In the genomic region with DNA sequence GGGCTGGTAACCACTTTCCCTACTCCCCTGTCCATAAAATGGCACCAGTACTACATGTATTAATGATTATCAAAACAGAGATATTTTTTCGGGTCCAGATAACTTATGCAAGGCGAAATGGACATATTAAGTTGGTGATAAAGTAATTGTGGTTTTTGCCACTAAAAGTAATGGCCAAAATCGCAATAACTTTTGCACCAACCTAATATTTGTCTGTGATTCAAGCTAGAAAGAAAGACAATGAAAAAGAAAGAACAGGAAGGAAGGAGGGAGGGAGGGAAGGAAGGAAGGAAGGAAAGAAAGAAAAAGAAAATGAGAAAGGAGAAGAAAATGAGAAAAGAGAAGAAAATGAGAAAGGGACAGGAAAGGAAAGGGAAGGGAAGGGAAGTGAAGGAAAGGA, we compare ENCODE assay signal across 33 cellular contexts.
"Had no signal": no experiment of that assay in that cellular context is flagged by ENCODE, and none has a peak within 500 bp of the region (broad histone marks: within the 10 kb centered on the region; RNA-seq: fewer than 3 reads in every experiment).

No MANE protein-coding gene starts in this region.

- H3K27ac ChIP-seq: adrenal gland, ascending aorta, body of pancreas, brain microvascular endothelial cell, breast epithelium, cardiac muscle cell had no signal

- FAIRE-seq: astrocyte, bronchial epithelial cell had no signal

- DNase-seq: activated effector memory CD4-positive, alpha-beta T cell treated with anti-CD3 and anti-CD28 coated beads, Interleukin-2, amount 50 U/mL, for 16 hours; activated effector memory CD4-positive, alpha-beta T cell treated with Interleukin-2 at 50 U/mL for 16 hours; activated gamma-delta T cell; activated gamma-delta T cell treated with Interleukin-2 at 50 U/mL for 16 hours; activated naive CD4-positive, alpha-beta T cell; activated naive CD4-positive, alpha-beta T cell treated with anti-CD3 and anti-CD28 coated beads for 36 hours; activated naive CD4-positive, alpha-beta T cell treated with anti-CD3 and anti-CD28 coated beads, Interleukin-2, amount 10 ng/mL, durations not matched to agents 7 days and 5 days; activated naive CD4-positive, alpha-beta T cell treated with anti-CD3 and anti-CD28 coated beads, Interleukin-2, amount 50 U/mL, for 16 hours; activated naive CD4-positive, alpha-beta T cell treated with Interleukin-2 at 50 U/mL for 16 hours; activated naive CD8-positive, alpha-beta T cell treated with anti-CD3 and anti-CD28 coated beads for 36 hours; activated naive CD8-positive, alpha-beta T cell treated with anti-CD3 and anti-CD28 coated beads, Interleukin-2, amount 10 ng/mL, durations not matched to agents 7 days and 5 days; activated naive CD8-positive, alpha-beta T cell treated with anti-CD3 and anti-CD28 coated beads, Interleukin-2, amount 50 U/mL, for 24 hours; activated T-cell treated with anti-CD3 and anti-CD28 coated beads, Interleukin-2, amount 50 U/mL, for 24 hours; activated T-cell treated with anti-CD3 and anti-CD28 coated beads, Interleukin-2, amount 50 U/mL, for 4 hours; activated T-cell treated with anti-CD3 and anti-CD28 coated beads, Interleukin-2, amount 50 U/mL, for 48 hours; activated T-cell treated with anti-CD3 and anti-CD28 coated beads, Interleukin-2, amount 50 U/mL, for 72 hours; adrenal gland; amniotic stem cell; amygdala; anterior cingulate cortex; aorta; body of pancreas; brain microvascular endothelial cell; caudate nucleus; central memory CD4-positive, alpha-beta T cell; cerebellar nuclear complex had no signal

- H3K27me3 ChIP-seq: adrenal gland, ascending aorta, body of pancreas, brain microvascular endothelial cell, breast epithelium, cardiac muscle cell had no signal

- H3K4me1 ChIP-seq: adrenal gland, ascending aorta, body of pancreas, breast epithelium had no signal

- H3K9me3 ChIP-seq: ascending aorta, body of pancreas, breast epithelium had no signal

- H3K36me3 ChIP-seq: adrenal gland, ascending aorta, brain microvascular endothelial cell, breast epithelium, cardiac muscle cell had no signal

- ATAC-seq: activated naive CD4-positive, alpha-beta T cell treated with anti-CD3 and anti-CD28 coated beads, Interleukin-2, amount 50 U/mL, for 72 hours; activated naive CD8-positive, alpha-beta T cell treated with anti-CD3 and anti-CD28 coated beads, Interleukin-2, amount 50 U/mL, for 24 hours; activated T-cell treated with anti-CD3 and anti-CD28 coated beads, Interleukin-2, amount 50 U/mL, for 4 hours; activated T-cell treated with anti-CD3 and anti-CD28 coated beads, Interleukin-2, amount 50 U/mL, for 72 hours; activated T-helper 17 cell treated with anti-CD3 and anti-CD28 coated beads, Interleukin-2, amount 50 U/mL, for 72 hours; body of pancreas had no signal

- H3K4me3 ChIP-seq: adrenal gland, ascending aorta, body of pancreas, breast epithelium, cardiac muscle cell had no signal
